14 cellular contexts compared by ENCODE assay signal in the genomic region with DNA sequence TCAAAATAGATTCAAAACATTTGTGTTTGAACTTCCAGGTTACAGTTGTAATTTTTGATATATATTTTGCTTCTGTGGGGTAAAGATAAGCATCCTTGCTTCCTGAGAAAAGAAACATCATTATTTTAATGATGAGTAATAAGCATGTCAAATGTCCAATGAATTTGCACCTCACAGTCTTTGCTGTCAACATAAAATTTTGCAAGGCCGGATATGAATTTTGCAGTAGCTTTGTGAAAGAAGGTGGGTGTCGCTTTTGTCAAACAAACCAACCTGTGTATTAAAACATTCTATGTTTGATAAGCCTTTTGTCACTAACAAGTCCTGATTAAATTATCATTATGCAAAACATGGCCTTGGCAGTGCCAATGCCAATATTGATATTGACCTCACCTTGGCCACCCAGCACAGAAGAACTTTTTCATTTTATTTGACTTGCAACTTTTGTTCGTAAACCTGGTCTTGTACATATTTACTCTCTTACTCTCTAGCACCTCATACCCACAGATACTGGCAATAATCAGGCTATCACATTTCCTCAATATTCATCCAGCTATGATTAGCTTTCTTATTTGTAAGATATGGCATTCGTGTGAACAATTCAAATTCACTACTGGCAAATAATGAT.
DNase-seq lines count a peak whose midpoint lies in the region; ATAC-seq, FAIRE-seq and TF ChIP-seq lines count a peak whose summit lies in the region.
"Had no signal": no experiment of that assay in that cellular context is flagged by ENCODE, and none has a peak within 500 bp of the region (broad histone marks: within the 10 kb centered on the region; RNA-seq: fewer than 3 reads in every experiment).

No MANE protein-coding gene starts in this region.

- no peak for DNase-seq in H54 (ENCODE audit: insufficient read length, low spot score)
- peak; percentile 56 for DNase-seq in NCI-H69 (lab: John Stamatoyannopoulos, UW)
- no peak for DNase-seq in left colon
- DNase-seq in stomach = peak; percentile 54
- DNase-seq in activated naive CD4-positive, alpha-beta T cell treated with anti-CD3 and anti-CD28 coated beads, Interleukin-2, amount 50 U/mL, for 16 hours = no peak
- DNase-seq: Calu3, DMS 273 treated with DMSO at 0.1 percent for 48 hours, DMS79 treated with DMSO at 0.1 percent for 48 hours, EL, H9 had no signal

- peak overlapping the region in 1 of 5 donors; percentile 25 for H3K27ac ChIP-seq in stomach

- WGBS in stomach, 5 donors = 24 to 48% (median 40%) methylated on average over 4 of the region's 4 CpGs

- peaks cover 0 to 41% (median 4%) of the 10 kb centered on the region in 4 donors for H3K4me1 ChIP-seq in stomach

- H3K36me3 ChIP-seq in stomach = no peaks in the 10 kb centered on the region

- TF ChIP-seq POLR2A in H54 (IDR thresholded peaks at IDR 0.05; ENCODE audit: low read depth, low read length) = no peak
- no peak for TF ChIP-seq POLR2A in stomach (IDR thresholded peaks at IDR 0.05)

- no peaks in the 10 kb centered on the region for H3K9me3 ChIP-seq in stomach

- H3K4me3 ChIP-seq in stomach = no peak overlapping the region
- H3K4me3 ChIP-seq: GM23338 had no signal

- TF ChIP-seq EP300 in stomach (IDR thresholded peaks at IDR 0.05) = no peak

- FAIRE-seq in H54 (lab: Jason Lieb, UNC) = peak; percentile 80
- FAIRE-seq: G401.6, GM12891 had no signal

- peak; percentile 65 for ATAC-seq in left colon
- ATAC-seq in HG03097 (IDR thresholded peaks at IDR 0.05; ENCODE audit: low FRiP score, unreplicated experiment) = no peak
- ATAC-seq: GM23338 had no signal

- no peak for TF ChIP-seq CTCF in stomach (IDR thresholded peaks at IDR 0.05)

- intact Hi-C loops in left colon (cut with DNase I, micrococcal nuclease) (no loop called here), stomach (cut with DNase I; ENCODE audit: low total_unique reads) (no loop called here)

- H3K27me3 ChIP-seq in stomach = no peaks in the 10 kb centered on the region

Comparison
In these comparisons a context has a peak if more than half of its experiments do, and no peak if none do; other contexts are left out.
1. DNase-seq: peak in NCI-H69 (single experiment) and stomach (single experiment); none in H54 (single experiment), left colon (0 of 2) and activated naive CD4-positive, alpha-beta T cell treated with anti-CD3 and anti-CD28 coated beads, Interleukin-2, amount 50 U/mL, for 16 hours (single experiment).